In the genomic region with DNA sequence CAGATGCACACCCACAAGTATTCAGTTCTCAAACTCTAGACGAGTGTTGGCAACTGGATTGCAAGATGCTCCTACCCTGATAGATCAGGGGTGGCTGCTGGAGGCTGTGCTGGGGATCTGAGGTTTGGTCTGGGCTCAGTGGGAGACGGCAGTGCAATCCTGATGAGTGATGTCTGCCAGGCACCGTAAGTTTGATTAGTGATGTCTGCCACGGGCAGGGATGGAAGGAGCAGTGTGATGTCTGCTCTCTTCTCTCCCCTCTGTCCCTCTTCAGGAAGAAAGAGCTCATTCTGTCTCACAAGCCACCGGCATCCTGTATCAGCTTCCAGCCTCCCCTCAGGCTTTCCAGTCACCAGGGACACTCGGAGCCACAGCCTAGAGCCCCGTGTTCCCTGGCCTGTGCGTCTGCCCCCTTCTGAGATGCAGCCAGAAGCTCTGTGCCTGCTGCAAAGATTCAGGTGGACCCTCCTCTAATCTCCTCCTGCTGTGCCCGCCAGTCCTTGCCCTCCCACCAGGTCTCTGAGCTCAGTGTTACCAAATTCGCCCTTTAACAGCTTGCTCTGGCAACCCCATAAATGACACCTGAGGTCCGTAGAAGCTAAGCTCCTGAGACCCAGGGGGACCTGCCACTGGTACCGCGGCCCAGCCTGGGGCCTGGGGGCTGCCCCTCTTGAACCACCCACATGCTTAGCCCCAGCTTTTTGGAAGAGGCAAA, we compare ENCODE assay signal across 22 cellular contexts. TPM values are rescaled to one million over a fixed set of nuclear protein-coding genes. Genes with fewer than 3 reads are reported as not detected.
DNase-seq lines count a peak whose midpoint lies in the region; ATAC-seq and TF ChIP-seq lines count a peak whose summit lies in the region.
"Had no signal": no experiment of that assay in that cellular context is flagged by ENCODE, and none has a peak within 500 bp of the region (broad histone marks: within the 10 kb centered on the region; RNA-seq: fewer than 3 reads in every experiment).

No MANE protein-coding gene starts in this region.

- no peaks in the 10 kb centered on the region for H3K9me3 Mint-ChIP-seq in stimulated activated naive CD8-positive, alpha-beta T cell treated with anti-CD3 and anti-CD28 coated beads, Interleukin-15, amount 100 ng/mL, for 72 hours
- no peaks in the 10 kb centered on the region for H3K9me3 Mint-ChIP-seq in activated T-helper 17 cell treated with anti-CD3 and anti-CD28 coated beads, Interleukin-2, amount 50 U/mL, for 72 hours
- H3K9me3 Mint-ChIP-seq in activated CD4-positive, alpha-beta T cell treated with anti-CD3 and anti-CD28 coated beads, Interleukin-2, amount 10 ng/mL, durations not matched to agents 24 days and 14 days: no peaks in the 10 kb centered on the region
- H3K9me3 Mint-ChIP-seq: memory B cell; natural killer cell; T-helper 2 cell treated with Interferon-gamma antibody and Interleukin-4, amounts not matched to agents 5 μg/mL and 100 μg/mL, for 36 hours had no signal

- peaks cover 8% of the 10 kb centered on the region for H3K4me1 Mint-ChIP-seq in stimulated activated naive CD8-positive, alpha-beta T cell treated with anti-CD3 and anti-CD28 coated beads, Interleukin-15, amount 100 ng/mL, for 72 hours
- H3K4me1 Mint-ChIP-seq in activated T-helper 17 cell treated with anti-CD3 and anti-CD28 coated beads, Interleukin-2, amount 50 U/mL, for 72 hours: peaks cover 5% of the 10 kb centered on the region
- H3K4me1 Mint-ChIP-seq in activated CD4-positive, alpha-beta T cell treated with anti-CD3 and anti-CD28 coated beads, Interleukin-2, amount 10 ng/mL, durations not matched to agents 24 days and 14 days: no peaks in the 10 kb centered on the region

- no peak for DNase-seq in stimulated activated naive CD8-positive, alpha-beta T cell treated with anti-CD3 and anti-CD28 coated beads, Interleukin-15, amount 100 ng/mL, for 72 hours
- no peak for DNase-seq in stimulated activated naive CD8-positive, alpha-beta T cell treated with anti-CD3 and anti-CD28 coated beads, Interleukin-15, Interleukin-2, amounts not matched to agents 100 U/mL and 50 U/mL, for 24 hours
- DNase-seq in left colon (no peak), GM10248 (ENCODE audit: extremely low spot score) (no peak), GOT3 (lab: John Stamatoyannopoulos, UW) (no peak)
- DNase-seq in activated CD4-positive, alpha-beta T cell treated with anti-CD3 and anti-CD28 coated beads, Interleukin-2, amount 10 ng/mL, durations not matched to agents 24 days and 14 days: no peak
- DNase-seq: activated CD4-positive, alpha-beta T cell treated with anti-CD3 and anti-CD28 coated beads, Interleukin-2, amount 50 U/mL, for 48 hours; activated CD8-positive, alpha-beta memory T cell treated with anti-CD3 and anti-CD28 coated beads, Interleukin-2, amount 50 U/mL, for 48 hours; activated effector memory CD4-positive, alpha-beta T cell treated with anti-CD3 and anti-CD28 coated beads, Interleukin-2, amount 50 U/mL, for 16 hours; brain microvascular endothelial cell; colonic mucosa; natural killer cell; NCI-H1105; NCI-H2081; NCI-H524; substantia nigra had no signal

- POLR2A ChIA-PET in GM10248 (lab: Yijun Ruan, JAX): no interaction called here

- CTCF ChIA-PET in GM10248 (lab: Yijun Ruan, JAX): interaction anchor here (1.2 to 24.4 kb wide), 7 partner anchors 9 to 841 kb away, joined by 3 to 899 read pairs (median 5); no protein-coding TSS in a partner anchor

- H3K4me3 Mint-ChIP-seq in stimulated activated naive CD8-positive, alpha-beta T cell treated with anti-CD3 and anti-CD28 coated beads, Interleukin-15, amount 100 ng/mL, for 72 hours: no peak overlapping the region
- H3K4me3 Mint-ChIP-seq in activated T-helper 17 cell treated with anti-CD3 and anti-CD28 coated beads, Interleukin-2, amount 50 U/mL, for 72 hours: no peak overlapping the region
- no peak overlapping the region for H3K4me3 Mint-ChIP-seq in activated CD4-positive, alpha-beta T cell treated with anti-CD3 and anti-CD28 coated beads, Interleukin-2, amount 10 ng/mL, durations not matched to agents 24 days and 14 days
- H3K4me3 Mint-ChIP-seq: memory B cell; natural killer cell; T-helper 2 cell treated with Interferon-gamma antibody and Interleukin-4, amounts not matched to agents 5 μg/mL and 100 μg/mL, for 36 hours had no signal

- no peak for ATAC-seq in stimulated activated naive CD8-positive, alpha-beta T cell treated with anti-CD3 and anti-CD28 coated beads, Interleukin-15, amount 100 ng/mL, for 72 hours
- no peak for ATAC-seq in stimulated activated naive CD8-positive, alpha-beta T cell treated with anti-CD3 and anti-CD28 coated beads, Interleukin-15, Interleukin-2, amounts not matched to agents 100 U/mL and 50 U/mL, for 24 hours
- no peak for ATAC-seq in activated T-helper 17 cell treated with anti-CD3 and anti-CD28 coated beads, Interleukin-2, amount 50 U/mL, for 72 hours (replicated peaks)
- peak; percentile 2 for ATAC-seq in left colon
- ATAC-seq in HG03342 (IDR thresholded peaks at IDR 0.05; ENCODE audit: unreplicated experiment): no peak
- ATAC-seq: natural killer cell, sciatic nerve, SK-N-SH treated with all-trans-retinoic acid at 6 μM for 48 hours had no signal

- peak overlapping the region; percentile 4 to 59 for H3K27ac Mint-ChIP-seq in stimulated activated naive CD8-positive, alpha-beta T cell treated with anti-CD3 and anti-CD28 coated beads, Interleukin-15, amount 100 ng/mL, for 72 hours
- peak overlapping the region; percentile 70 for H3K27ac Mint-ChIP-seq in activated T-helper 17 cell treated with anti-CD3 and anti-CD28 coated beads, Interleukin-2, amount 50 U/mL, for 72 hours
- no peak overlapping the region for H3K27ac Mint-ChIP-seq in activated CD4-positive, alpha-beta T cell treated with anti-CD3 and anti-CD28 coated beads, Interleukin-2, amount 10 ng/mL, durations not matched to agents 24 days and 14 days
- H3K27ac Mint-ChIP-seq: memory B cell; natural killer cell; T-helper 2 cell treated with Interferon-gamma antibody and Interleukin-4, amounts not matched to agents 5 μg/mL and 100 μg/mL, for 36 hours had no signal

- intact Hi-C loops in left colon (cut with DNase I, micrococcal nuclease): loop anchor here in 1 of 2 donors (10.0 kb wide), 1 partner anchor 394 kb away; no protein-coding TSS in a partner anchor
- intact Hi-C loops in activated CD4-positive, alpha-beta T cell treated with anti-CD3 and anti-CD28 coated beads, Interleukin-2, amount 10 ng/mL, durations not matched to agents 24 days and 14 days (cut with micrococcal nuclease): no loop called here

- TF ChIP-seq CTCF in GM10248 (IDR thresholded peaks at IDR 0.05; ENCODE audit: control extremely low read depth, extremely low read depth, low read depth, missing control alignments): no peak

- H3K27me3 Mint-ChIP-seq in stimulated activated naive CD8-positive, alpha-beta T cell treated with anti-CD3 and anti-CD28 coated beads, Interleukin-15, amount 100 ng/mL, for 72 hours: no peaks in the 10 kb centered on the region
- H3K27me3 Mint-ChIP-seq in activated T-helper 17 cell treated with anti-CD3 and anti-CD28 coated beads, Interleukin-2, amount 50 U/mL, for 72 hours: no peaks in the 10 kb centered on the region
- H3K27me3 Mint-ChIP-seq in activated CD4-positive, alpha-beta T cell treated with anti-CD3 and anti-CD28 coated beads, Interleukin-2, amount 10 ng/mL, durations not matched to agents 24 days and 14 days: peaks cover 3% of the 10 kb centered on the region
- H3K27me3 Mint-ChIP-seq: memory B cell had no signal

- peaks cover 11% of the 10 kb centered on the region for H3K36me3 Mint-ChIP-seq in activated T-helper 17 cell treated with anti-CD3 and anti-CD28 coated beads, Interleukin-2, amount 50 U/mL, for 72 hours (ENCODE audit: low read depth)
- no peaks in the 10 kb centered on the region for H3K36me3 Mint-ChIP-seq in activated CD4-positive, alpha-beta T cell treated with anti-CD3 and anti-CD28 coated beads, Interleukin-2, amount 10 ng/mL, durations not matched to agents 24 days and 14 days (ENCODE audit: low read depth)
- H3K36me3 Mint-ChIP-seq: natural killer cell had no signal

RNA-seq across cellular contexts. Expression of gene TP53I11, which starts 19.9 kb away (rescaled TPM):
- 1 to 10 TPM; 3.8 to 6.4 TPM for total RNA-seq in activated T-helper 17 cell treated with anti-CD3 and anti-CD28 coated beads, Interleukin-2, amount 50 U/mL, for 72 hours
- 10 to 100 TPM; 69.8 to 91.7 TPM for total RNA-seq in left colon
- total RNA-seq in activated CD4-positive, alpha-beta T cell treated with anti-CD3 and anti-CD28 coated beads, Interleukin-2, amount 10 ng/mL, durations not matched to agents 24 days and 14 days: 8.6 and 9.1 TPM in 2 replicates
